Comparison of ENCODE assay signal across 10 cellular contexts in the genomic region with DNA sequence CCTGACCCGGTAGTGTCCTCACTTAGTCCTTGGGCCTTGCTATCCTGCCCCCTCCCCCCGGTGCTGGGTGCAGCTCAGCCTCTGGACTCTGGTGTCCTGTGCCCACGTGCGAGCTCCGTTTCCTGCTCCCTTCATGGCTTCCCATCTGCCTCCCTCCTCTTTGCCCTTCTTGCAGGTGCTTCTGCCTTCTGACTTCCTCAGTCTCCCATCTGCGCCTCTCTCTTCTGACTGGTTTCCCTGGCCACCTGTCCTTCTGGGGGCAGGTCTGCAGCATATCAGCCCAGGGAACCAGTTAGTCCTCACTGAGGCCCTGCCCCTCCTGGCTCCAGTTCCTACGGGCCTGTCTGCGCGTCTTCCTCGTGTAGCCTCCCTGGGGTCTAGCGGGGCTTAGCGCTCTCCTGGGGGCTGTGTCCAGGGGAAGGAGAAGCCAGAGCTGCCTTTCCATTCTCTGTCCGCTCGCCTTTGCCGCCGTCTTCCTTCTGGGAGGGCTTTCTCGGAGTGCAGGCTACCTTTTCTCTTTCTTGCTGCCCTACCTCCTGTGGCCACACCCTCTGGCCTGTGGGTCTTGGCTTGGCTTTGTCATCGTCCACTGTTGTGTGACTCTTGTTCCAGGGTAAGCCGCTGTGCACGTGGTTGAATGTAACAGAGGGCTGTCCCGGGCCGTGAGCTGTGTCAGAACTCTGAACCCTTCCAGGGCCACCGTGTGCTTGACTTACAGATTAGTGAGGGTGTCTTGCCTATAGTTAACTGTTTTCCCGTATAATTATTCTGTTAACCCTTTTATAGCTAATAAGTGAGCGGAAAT. TPM values are rescaled to one million over a fixed set of nuclear protein-coding genes. Genes with fewer than 3 reads are reported as not detected.
A peak's percentile ranks its signal among the peaks of the same experiment; 100 is the strongest.
DNase-seq lines count a peak whose midpoint lies in the region; ATAC-seq and TF ChIP-seq lines count a peak whose summit lies in the region.
"Had no signal": no experiment of that assay in that cellular context is flagged by ENCODE, and none has a peak within 500 bp of the region (broad histone marks: within the 10 kb centered on the region; RNA-seq: fewer than 3 reads in every experiment).

No MANE protein-coding gene starts in this region.

- H3K4me1 ChIP-seq in thoracic aorta (ENCODE audit: control insufficient read depth in 1 of 2, low read depth in 2 of 2): peaks cover 5 to 40% of the 10 kb centered on the region in 2 donors

- peak overlapping the region; percentile 61 for H3K27ac Mint-ChIP-seq in activated T-cell treated with anti-CD3 and anti-CD28 coated beads, Interleukin-2, amount 50 U/mL, for 24 hours
- no peak overlapping the region for H3K27ac Mint-ChIP-seq in activated T-cell treated with anti-CD3 and anti-CD28 coated beads, Interleukin-2, amount 50 U/mL, for 72 hours
- H3K27ac Mint-ChIP-seq in memory B cell: peak overlapping the region; percentile 12
- H3K27ac Mint-ChIP-seq in activated T-helper 2 cell treated with anti-CD3 and anti-CD28 coated beads, Interferon-gamma antibody, Interleukin-2, Interleukin-4, amounts not matched to agents 10 μg/mL and 5 μg/mL and 100 μg/mL, durations not matched to agents 14 hours and 24 hours and 36 hours: no peak overlapping the region

- no peak overlapping the region for H3K4me3 Mint-ChIP-seq in activated T-cell treated with anti-CD3 and anti-CD28 coated beads, Interleukin-2, amount 50 U/mL, for 24 hours
- no peak overlapping the region for H3K4me3 Mint-ChIP-seq in activated T-cell treated with anti-CD3 and anti-CD28 coated beads, Interleukin-2, amount 50 U/mL, for 72 hours
- H3K4me3 Mint-ChIP-seq in memory B cell: no peak overlapping the region
- H3K4me3 Mint-ChIP-seq in activated T-helper 2 cell treated with anti-CD3 and anti-CD28 coated beads, Interferon-gamma antibody, Interleukin-2, Interleukin-4, amounts not matched to agents 10 μg/mL and 5 μg/mL and 100 μg/mL, durations not matched to agents 14 hours and 24 hours and 36 hours (ENCODE audit: low read depth): no peak overlapping the region

- ATAC-seq in activated T-cell treated with anti-CD3 and anti-CD28 coated beads, Interleukin-2, amount 50 U/mL, for 72 hours (replicated peaks in 1 of 2): no peak
- ATAC-seq in memory B cell (ENCODE audit: low read depth) (no peak), thoracic aorta (ENCODE audit: insufficient number of reproducible peaks, low FRiP score, low read depth) (no peak), GM21360 (IDR thresholded peaks at IDR 0.05; ENCODE audit: unreplicated experiment) (no peak)

- H3K9me3 Mint-ChIP-seq in activated T-cell treated with anti-CD3 and anti-CD28 coated beads, Interleukin-2, amount 50 U/mL, for 24 hours: no peaks in the 10 kb centered on the region
- H3K9me3 Mint-ChIP-seq in activated T-cell treated with anti-CD3 and anti-CD28 coated beads, Interleukin-2, amount 50 U/mL, for 72 hours: no peaks in the 10 kb centered on the region
- no peaks in the 10 kb centered on the region for H3K9me3 Mint-ChIP-seq in memory B cell
- no peaks in the 10 kb centered on the region for H3K9me3 Mint-ChIP-seq in activated T-helper 2 cell treated with anti-CD3 and anti-CD28 coated beads, Interferon-gamma antibody, Interleukin-2, Interleukin-4, amounts not matched to agents 10 μg/mL and 5 μg/mL and 100 μg/mL, durations not matched to agents 14 hours and 24 hours and 36 hours

- no peak overlapping the region for H3K4me3 ChIP-seq in thoracic aorta
- H3K4me3 ChIP-seq: SK-N-MC had no signal

- H3K36me3 Mint-ChIP-seq in activated T-cell treated with anti-CD3 and anti-CD28 coated beads, Interleukin-2, amount 50 U/mL, for 24 hours (ENCODE audit: low read depth): peaks cover 41% of the 10 kb centered on the region
- H3K36me3 Mint-ChIP-seq in activated T-cell treated with anti-CD3 and anti-CD28 coated beads, Interleukin-2, amount 50 U/mL, for 72 hours (ENCODE audit: insufficient read depth in 2 of 2): peaks cover 4% of the 10 kb centered on the region in 2 donors
- peaks cover 14% of the 10 kb centered on the region for H3K36me3 Mint-ChIP-seq in memory B cell
- peaks cover 23% of the 10 kb centered on the region for H3K36me3 Mint-ChIP-seq in activated T-helper 2 cell treated with anti-CD3 and anti-CD28 coated beads, Interferon-gamma antibody, Interleukin-2, Interleukin-4, amounts not matched to agents 10 μg/mL and 5 μg/mL and 100 μg/mL, durations not matched to agents 14 hours and 24 hours and 36 hours (ENCODE audit: low read depth)

- no peak overlapping the region for H3K27ac ChIP-seq in thoracic aorta
- H3K27ac ChIP-seq: SK-N-MC had no signal

- no peak for TF ChIP-seq CTCF in thoracic aorta (IDR thresholded peaks at IDR 0.05)

- intact Hi-C loops in activated T-helper 2 cell treated with anti-CD3 and anti-CD28 coated beads, Interferon-gamma antibody, Interleukin-2, Interleukin-4, amounts not matched to agents 10 μg/mL and 5 μg/mL and 100 μg/mL, durations not matched to agents 14 hours and 24 hours and 36 hours (cut with micrococcal nuclease): no loop called here

- no peaks in the 10 kb centered on the region for H3K27me3 Mint-ChIP-seq in activated T-cell treated with anti-CD3 and anti-CD28 coated beads, Interleukin-2, amount 50 U/mL, for 24 hours
- no peaks in the 10 kb centered on the region for H3K27me3 Mint-ChIP-seq in activated T-cell treated with anti-CD3 and anti-CD28 coated beads, Interleukin-2, amount 50 U/mL, for 72 hours (ENCODE audit: low read depth)
- H3K27me3 Mint-ChIP-seq in memory B cell: no peaks in the 10 kb centered on the region
- no peaks in the 10 kb centered on the region for H3K27me3 Mint-ChIP-seq in activated T-helper 2 cell treated with anti-CD3 and anti-CD28 coated beads, Interferon-gamma antibody, Interleukin-2, Interleukin-4, amounts not matched to agents 10 μg/mL and 5 μg/mL and 100 μg/mL, durations not matched to agents 14 hours and 24 hours and 36 hours (ENCODE audit: low read depth)

- H3K9me3 ChIP-seq in thoracic aorta: no peaks in the 10 kb centered on the region

- no peak for DNase-seq in activated T-cell treated with anti-CD3 and anti-CD28 coated beads, Interleukin-2, amount 50 U/mL, for 24 hours
- DNase-seq in activated T-cell treated with anti-CD3 and anti-CD28 coated beads, Interleukin-2, amount 50 U/mL, for 72 hours: no peak
- DNase-seq in cerebellar cortex (ENCODE audit: low spot score) (peak; percentile 64), memory B cell (ENCODE audit: low spot score in 2 of 2) (no peak), thoracic aorta (ENCODE audit: low spot score) (peak; percentile 15)
- DNase-seq in activated T-helper 2 cell treated with anti-CD3 and anti-CD28 coated beads, Interferon-gamma antibody, Interleukin-2, Interleukin-4, amounts not matched to agents 10 μg/mL and 5 μg/mL and 100 μg/mL, durations not matched to agents 14 hours and 24 hours and 36 hours (ENCODE audit: low spot score): no peak
- no peak for DNase-seq in effector CD4-positive, alpha-beta T cell
- DNase-seq: activated T-cell treated with anti-CD3 and anti-CD28 coated beads, Interleukin-2, amount 50 U/mL, for 48 hours had no signal

- no peaks in the 10 kb centered on the region for H3K36me3 ChIP-seq in thoracic aorta

- H3K4me1 Mint-ChIP-seq in activated T-cell treated with anti-CD3 and anti-CD28 coated beads, Interleukin-2, amount 50 U/mL, for 24 hours (ENCODE audit: low read depth): peaks cover 67% of the 10 kb centered on the region
- peaks cover 41% of the 10 kb centered on the region for H3K4me1 Mint-ChIP-seq in activated T-cell treated with anti-CD3 and anti-CD28 coated beads, Interleukin-2, amount 50 U/mL, for 72 hours (ENCODE audit: low read depth)
- peaks cover 44% of the 10 kb centered on the region for H3K4me1 Mint-ChIP-seq in memory B cell
- H3K4me1 Mint-ChIP-seq in activated T-helper 2 cell treated with anti-CD3 and anti-CD28 coated beads, Interferon-gamma antibody, Interleukin-2, Interleukin-4, amounts not matched to agents 10 μg/mL and 5 μg/mL and 100 μg/mL, durations not matched to agents 14 hours and 24 hours and 36 hours (ENCODE audit: low read depth): peaks cover 15% of the 10 kb centered on the region

- no peaks in the 10 kb centered on the region for H3K27me3 ChIP-seq in thoracic aorta (replicated peaks; ENCODE audit: insufficient read depth)

RNA-seq across cellular contexts. Expression of gene EHMT1, which starts 51.8 kb away (rescaled TPM):
- total RNA-seq in activated T-cell treated with anti-CD3 and anti-CD28 coated beads, Interleukin-2, amount 50 U/mL, for 72 hours: 10 to 100 TPM; 67.5 to 69.3 TPM
- 100 to 1,000 TPM in 1 of 2 donors, 10 to 100 TPM in 1; 67.6 to 150 TPM for total RNA-seq in thoracic aorta
- 96.5 and 103 TPM in 2 replicates for total RNA-seq in activated T-helper 2 cell treated with anti-CD3 and anti-CD28 coated beads, Interferon-gamma antibody, Interleukin-2, Interleukin-4, amounts not matched to agents 10 μg/mL and 5 μg/mL and 100 μg/mL, durations not matched to agents 14 hours and 24 hours and 36 hours

Comparison
In these comparisons a context has a peak if more than half of its experiments do, and no peak if none do; other contexts are left out.
1. H3K27ac Mint-ChIP-seq: peak in activated T-cell treated with anti-CD3 and anti-CD28 coated beads, Interleukin-2, amount 50 U/mL, for 24 hours (single experiment) and memory B cell (single experiment); none in activated T-cell treated with anti-CD3 and anti-CD28 coated beads, Interleukin-2, amount 50 U/mL, for 72 hours (single experiment) and activated T-helper 2 cell treated with anti-CD3 and anti-CD28 coated beads, Interferon-gamma antibody, Interleukin-2, Interleukin-4, amounts not matched to agents 10 μg/mL and 5 μg/mL and 100 μg/mL, durations not matched to agents 14 hours and 24 hours and 36 hours (single experiment).
2. DNase-seq: peak in cerebellar cortex (single experiment) and thoracic aorta (single experiment); none in activated T-cell treated with anti-CD3 and anti-CD28 coated beads, Interleukin-2, amount 50 U/mL, for 24 hours (single experiment), activated T-cell treated with anti-CD3 and anti-CD28 coated beads, Interleukin-2, amount 50 U/mL, for 72 hours (0 of 2), memory B cell (0 of 2), activated T-helper 2 cell treated with anti-CD3 and anti-CD28 coated beads, Interferon-gamma antibody, Interleukin-2, Interleukin-4, amounts not matched to agents 10 μg/mL and 5 μg/mL and 100 μg/mL, durations not matched to agents 14 hours and 24 hours and 36 hours (single experiment) and effector CD4-positive, alpha-beta T cell (single experiment).